ENCODE assay signal across 1 cellular context in genomic region chr6:143774347-143774746, GRCh38.
TF ChIP-seq lines count a peak whose summit lies in the region.

No MANE protein-coding gene starts in this region.

TF ChIP-seq in liver, 16 proteins besides CTCF, POLR2A, EP300 and RAD21:
- peak; percentile 43 to 44 for TF ChIP-seq HNF4A (conservative IDR thresholded peaks at IDR 0.05)
- TF ChIP-seq MAX (IDR thresholded peaks at IDR 0.05) = no peak
- TF ChIP-seq RXRA (IDR thresholded peaks at IDR 0.05) = peak; percentile 49 to 51
- no peak for TF ChIP-seq SP1 (IDR thresholded peaks at IDR 0.05)
- no peak for TF ChIP-seq TAF1 (conservative IDR thresholded peaks at IDR 0.05)
